Comparison of ENCODE assay signal across 8 cellular contexts in the genomic region with DNA sequence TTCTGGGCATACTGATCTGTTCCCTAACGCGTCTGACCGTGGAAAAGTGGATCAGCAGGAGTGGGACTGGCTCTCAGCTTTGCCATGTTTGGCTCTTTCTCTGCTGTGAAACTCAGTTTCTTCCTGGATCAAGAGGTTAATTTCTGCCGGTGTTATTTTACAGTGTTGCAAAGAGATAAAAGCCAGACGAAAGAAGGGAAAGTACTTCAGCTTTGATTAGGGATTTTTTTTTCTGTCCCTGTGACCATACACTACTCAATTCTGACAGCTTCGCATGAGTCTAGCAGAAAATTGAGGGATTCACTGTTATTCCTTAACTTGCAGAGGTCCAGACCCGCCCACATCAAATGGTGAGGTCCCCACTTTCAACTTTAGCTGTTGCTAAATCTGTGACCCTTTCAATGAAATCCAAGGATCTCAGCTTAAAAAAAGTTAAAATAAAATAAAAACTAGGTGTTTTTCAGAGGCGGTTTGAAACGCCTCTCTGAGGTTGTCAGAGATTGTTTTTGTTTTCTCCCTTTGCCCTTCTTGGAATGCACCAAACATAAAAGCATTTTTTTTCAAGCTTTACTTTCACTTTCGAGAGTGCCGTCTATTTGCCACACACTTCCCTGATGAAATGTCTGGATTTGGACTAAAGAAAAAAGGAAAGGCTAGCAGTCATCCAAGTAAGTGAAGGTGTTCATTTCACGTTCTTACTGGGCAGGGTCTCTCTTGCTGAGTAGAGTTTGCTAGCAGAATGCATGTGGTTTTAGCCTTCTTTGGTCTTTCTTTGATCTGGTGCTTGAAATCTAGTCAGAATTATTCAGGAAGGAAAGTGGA. TPM values are rescaled to one million over a fixed set of nuclear protein-coding genes. Genes with fewer than 3 reads are reported as not detected.
DNase-seq lines count a peak whose midpoint lies in the region; ATAC-seq and TF ChIP-seq lines count a peak whose summit lies in the region.

Gene TLR3, plus strand, starts transcription at position 576 of the 822 bp plus-strand sequence. CDS start 7,464 bp downstream, outside the sequence.

- TF ChIP-seq CTCF in Loucy (conservative IDR thresholded peaks at IDR 0.05; ENCODE audit: low read length): no peak
- no peak for TF ChIP-seq CTCF in breast epithelium (IDR thresholded peaks at IDR 0.05)
- no peak for TF ChIP-seq CTCF in lower lobe of right lung (IDR thresholded peaks at IDR 0.05)
- TF ChIP-seq CTCF in transverse colon (IDR thresholded peaks at IDR 0.05): no peak

- H2AFZ ChIP-seq in Loucy (ENCODE audit: low read length): peak within 1 kb of the TSS; percentile 91

- TF ChIP-seq POLR2A in breast epithelium (IDR thresholded peaks at IDR 0.05) (no peak), transverse colon (IDR thresholded peaks at IDR 0.05) (no peak)

- DNase-seq in ELF-1 (ENCODE audit: low read depth, low spot score): peak; percentile 3
- DNase-seq in breast epithelium (ENCODE audit: low spot score in 2 of 2): no peak
- DNase-seq in lower lobe of right lung: no peak
- DNase-seq in transverse colon: no peak
- no peak for DNase-seq in activated CD4-positive, CD25-positive, alpha-beta regulatory T cell (lab: John Stamatoyannopoulos, UW)
- no peak for DNase-seq in stimulated activated CD4-positive, alpha-beta T cell treated with anti-CD3 and anti-CD28 coated beads, Interleukin-1b, Interleukin-23, amount 100 ng/mL, for 48 hours
- DNase-seq in NCI-H1417 treated with DMSO at 0.1 percent for 48 hours (lab: John Stamatoyannopoulos, UW): no peak

- H3F3A ChIP-seq in Loucy (ENCODE audit: low read depth): no peaks in the 10 kb centered on the region

- H3K27me3 ChIP-seq in Loucy (ENCODE audit: insufficient read depth, low read length, poor library complexity, severe bottlenecking) (no peaks in the 10 kb centered on the region), breast epithelium (no peaks in the 10 kb centered on the region), lower lobe of right lung (ENCODE audit: low read depth) (no peaks in the 10 kb centered on the region), transverse colon (no peaks in the 10 kb centered on the region)

- H3K9ac ChIP-seq in Loucy (ENCODE audit: low read depth, low read length, poor library complexity, severe bottlenecking): peak within 1 kb of the TSS; percentile 41

- H4K20me1 ChIP-seq in Loucy (ENCODE audit: insufficient read depth, low read length, poor library complexity, severe bottlenecking): no peaks in the 10 kb centered on the region

- H3K4me2 ChIP-seq in Loucy (ENCODE audit: low read depth, low read length, poor library complexity, severe bottlenecking): peak within 1 kb of the TSS; percentile 74

- intact Hi-C loops in breast epithelium (cut with DNase I; ENCODE audit: low total_unique reads): no loop called here
- intact Hi-C loops in lower lobe of right lung (cut with DNase I): no loop called here
- intact Hi-C loops in transverse colon (cut with DNase I; ENCODE audit: low total_unique reads): loop anchor here (5.0 kb wide), 1 partner anchor 69 kb away; no protein-coding TSS in a partner anchor

- no peaks in the 10 kb centered on the region for H3K9me2 ChIP-seq in Loucy (replicated peaks; ENCODE audit: low read depth, low read length)

- H3K36me3 ChIP-seq in Loucy (ENCODE audit: insufficient read depth, low read length) (no peaks in the 10 kb centered on the region), breast epithelium (no peaks in the 10 kb centered on the region), lower lobe of right lung (no peaks in the 10 kb centered on the region), transverse colon (no peaks in the 10 kb centered on the region)

- H3K27ac ChIP-seq in breast epithelium (peak within 1 kb of the TSS; percentile 32 to 73), lower lobe of right lung (peak within 1 kb of the TSS; percentile 81), transverse colon (peak within 1 kb of the TSS; percentile 58 to 81 (median 80))

- H3K4me1 ChIP-seq in Loucy (ENCODE audit: insufficient read depth, low read length, poor library complexity, severe bottlenecking) (peaks cover 8% of the 10 kb centered on the region), breast epithelium (no peaks in the 10 kb centered on the region), lower lobe of right lung (peaks cover 6% of the 10 kb centered on the region), transverse colon (peaks cover 0 to 21% (median 5%) of the 10 kb centered on the region in 4 donors)

- H3K79me2 ChIP-seq in Loucy (ENCODE audit: insufficient read depth, low read length): no peaks in the 10 kb centered on the region

- H3K9me3 ChIP-seq in Loucy (ENCODE audit: insufficient read depth, low read depth, low read length) (no peaks in the 10 kb centered on the region), breast epithelium (no peaks in the 10 kb centered on the region), lower lobe of right lung (no peaks in the 10 kb centered on the region), transverse colon (no peaks in the 10 kb centered on the region)

- WGBS in transverse colon (ENCODE audit: low coverage in 1 of 2), 2 donors: 4 to 12% methylated on average over 12 of the region's 12 CpGs

- in situ Hi-C loops in transverse colon (cut with MboI; ENCODE audit: low pct_ligation_motif_present in 1 of 4, low pct_unique_long_range_greater_than_20kb in 1 of 4, low sequenced_read_pairs in 3 of 4): no loop called here

- no peak for TF ChIP-seq EP300 in transverse colon (IDR thresholded peaks at IDR 0.05; ENCODE audit: low read depth)

- H3K4me3 ChIP-seq in Loucy (ENCODE audit: low read length, poor library complexity, severe bottlenecking) (peak within 1 kb of the TSS; percentile 74), breast epithelium (peak within 1 kb of the TSS; percentile 53 to 68 (median 59)), lower lobe of right lung (peak within 1 kb of the TSS; percentile 65), transverse colon (peak within 1 kb of the TSS; percentile 39 to 69 (median 54))

- ATAC-seq in lower lobe of right lung: peak; percentile 39 to 75

RNA-seq across cellular contexts. Expression of gene TLR3, which starts in this region (rescaled TPM):
- total RNA-seq in breast epithelium: 10 to 100 TPM in 1 of 3 donors, 1 to 10 TPM in 2; 4.3 to 13.9 (median 7.4) TPM
- total RNA-seq in lower lobe of right lung: 26.8 TPM
- total RNA-seq in transverse colon: 10 to 100 TPM in 2 of 4 donors, 1 to 10 TPM in 1, under 1 TPM in 1; 0.20 to 20.1 (median 9.8) TPM
